In the genomic region with DNA sequence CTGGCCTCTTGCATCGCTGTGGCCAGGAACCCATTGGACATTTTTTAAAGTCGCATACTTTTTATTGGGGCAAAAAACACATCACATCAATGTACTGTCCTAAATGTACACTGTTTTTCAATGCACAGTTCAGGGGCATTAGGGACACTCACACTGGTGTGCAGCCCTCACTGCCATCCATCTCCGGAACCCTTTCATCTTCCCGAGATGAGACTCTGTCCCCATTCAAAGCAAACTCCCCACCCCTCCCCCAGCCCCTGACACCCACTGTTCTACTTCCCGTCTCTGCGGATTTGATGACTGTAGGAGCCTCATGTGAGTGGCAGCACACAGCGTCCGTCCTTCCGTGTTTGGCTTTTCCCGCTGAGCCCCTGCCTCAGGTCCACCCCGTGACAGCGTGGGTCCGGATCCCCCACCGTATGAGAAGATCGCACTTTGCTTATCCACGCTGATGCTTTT, we compare ENCODE assay signal across 13 cellular contexts. TPM values are rescaled to one million over a fixed set of nuclear protein-coding genes. Genes with fewer than 3 reads are reported as not detected.
DNase-seq lines count a peak whose midpoint lies in the region; ATAC-seq and TF ChIP-seq lines count a peak whose summit lies in the region.
"Had no signal": no experiment of that assay in that cellular context is flagged by ENCODE, and none has a peak within 500 bp of the region (broad histone marks: within the 10 kb centered on the region; RNA-seq: fewer than 3 reads in every experiment).

No MANE protein-coding gene starts in this region.

- no peak for TF ChIP-seq CTCF in right lobe of liver (IDR thresholded peaks at IDR 0.05)

- H3K27me3 ChIP-seq in right lobe of liver: no peaks in the 10 kb centered on the region

- DNase-seq in NCI-H510A (lab: John Stamatoyannopoulos, UW) (peak; percentile 8), NCI-H510A treated with DMSO at 0.1 percent for 48 hours (lab: John Stamatoyannopoulos, UW) (no peak), right lobe of liver (peak; percentile 23 to 51 (median 43)), HuH-7.5 (ENCODE audit: low spot score) (no peak)
- DNase-seq in activated CD8-positive, alpha-beta memory T cell treated with anti-CD3 and anti-CD28 coated beads for 24 hours: peak; percentile 73
- peak; percentile 23 for DNase-seq in stimulated activated CD8-positive, alpha-beta memory T cell treated with anti-CD3 and anti-CD28 coated beads, Interleukin-7, amount 100 ng/mL, for 24 hours (ENCODE audit: low read depth)
- DNase-seq: Kasumi-1 had no signal

- no peak overlapping the region for H3K4me3 ChIP-seq in right lobe of liver
- H3K4me3 ChIP-seq: cardiac muscle cell, tibial artery had no signal

- no peaks in the 10 kb centered on the region for H3K36me3 ChIP-seq in right lobe of liver
- H3K36me3 ChIP-seq: cardiac muscle cell, tibial artery had no signal

- peak in 3 of 4 donors; percentile 14 to 50 (median 48) for ATAC-seq in right lobe of liver
- no peak for ATAC-seq in HG03025 (IDR thresholded peaks at IDR 0.05; ENCODE audit: low FRiP score, unreplicated experiment)
- no peak for ATAC-seq in GM19395 (IDR thresholded peaks at IDR 0.05; ENCODE audit: unreplicated experiment)
- ATAC-seq: HCT116 had no signal

- H3K4me1 ChIP-seq in right lobe of liver: no peaks in the 10 kb centered on the region

- no peak overlapping the region for H3K27ac ChIP-seq in right lobe of liver
- H3K27ac ChIP-seq: cardiac muscle cell, tibial artery had no signal

- no peak for TF ChIP-seq POLR2A in right lobe of liver (IDR thresholded peaks at IDR 0.05)

- 35% methylated on average over 14 of the region's 16 CpGs for WGBS in right lobe of liver (ENCODE audit: insufficient coverage, low coverage, low lambda C conversion rate, missing lambda C conversion rate)

- intact Hi-C loops in right lobe of liver (cut with DNase I): no loop called here

- no peaks in the 10 kb centered on the region for H3K9me3 ChIP-seq in right lobe of liver
- H3K9me3 ChIP-seq: tibial artery had no signal

RNA-seq across cellular contexts. Expression of gene TH, which starts 41.8 kb away (rescaled TPM):
- under 1 TPM in 2 of 6 experiments, not detected in 4; 0.51 to 0.64 TPM for total RNA-seq in right lobe of liver
- total RNA-seq: cardiac muscle cell; T-helper 1 cell treated with Interleukin-12 subunit alpha and Interleukin-12 subunit beta and Interleukin-4 antibody, amounts not matched to agents 30 ng/mL and 1 ng/mL, for 36 hours had no signal

RNA-seq across cellular contexts. Expression of gene INS, which starts 52.4 kb away (rescaled TPM):
- total RNA-seq in right lobe of liver: not detected
- total RNA-seq: cardiac muscle cell; T-helper 1 cell treated with Interleukin-12 subunit alpha and Interleukin-12 subunit beta and Interleukin-4 antibody, amounts not matched to agents 30 ng/mL and 1 ng/mL, for 36 hours had no signal

RNA-seq across cellular contexts. Expression of gene ASCL2, which starts 57.0 kb away (rescaled TPM):
- total RNA-seq in right lobe of liver: under 1 TPM; 0.42 to 0.81 (median 0.64) TPM
- total RNA-seq: cardiac muscle cell; T-helper 1 cell treated with Interleukin-12 subunit alpha and Interleukin-12 subunit beta and Interleukin-4 antibody, amounts not matched to agents 30 ng/mL and 1 ng/mL, for 36 hours had no signal

Comparison
In these comparisons a context has a peak if more than half of its experiments do, and no peak if none do; other contexts are left out.
1. DNase-seq: peak in NCI-H510A (single experiment), activated CD8-positive, alpha-beta memory T cell treated with anti-CD3 and anti-CD28 coated beads for 24 hours (single experiment), right lobe of liver (3 of 3) and stimulated activated CD8-positive, alpha-beta memory T cell treated with anti-CD3 and anti-CD28 coated beads, Interleukin-7, amount 100 ng/mL, for 24 hours (single experiment); none in NCI-H510A treated with DMSO at 0.1 percent for 48 hours (single experiment) and HuH-7.5 (single experiment).
2. ATAC-seq: peak in right lobe of liver (3 of 4); none in HG03025 (single experiment) and GM19395 (single experiment).